In the genomic region with DNA sequence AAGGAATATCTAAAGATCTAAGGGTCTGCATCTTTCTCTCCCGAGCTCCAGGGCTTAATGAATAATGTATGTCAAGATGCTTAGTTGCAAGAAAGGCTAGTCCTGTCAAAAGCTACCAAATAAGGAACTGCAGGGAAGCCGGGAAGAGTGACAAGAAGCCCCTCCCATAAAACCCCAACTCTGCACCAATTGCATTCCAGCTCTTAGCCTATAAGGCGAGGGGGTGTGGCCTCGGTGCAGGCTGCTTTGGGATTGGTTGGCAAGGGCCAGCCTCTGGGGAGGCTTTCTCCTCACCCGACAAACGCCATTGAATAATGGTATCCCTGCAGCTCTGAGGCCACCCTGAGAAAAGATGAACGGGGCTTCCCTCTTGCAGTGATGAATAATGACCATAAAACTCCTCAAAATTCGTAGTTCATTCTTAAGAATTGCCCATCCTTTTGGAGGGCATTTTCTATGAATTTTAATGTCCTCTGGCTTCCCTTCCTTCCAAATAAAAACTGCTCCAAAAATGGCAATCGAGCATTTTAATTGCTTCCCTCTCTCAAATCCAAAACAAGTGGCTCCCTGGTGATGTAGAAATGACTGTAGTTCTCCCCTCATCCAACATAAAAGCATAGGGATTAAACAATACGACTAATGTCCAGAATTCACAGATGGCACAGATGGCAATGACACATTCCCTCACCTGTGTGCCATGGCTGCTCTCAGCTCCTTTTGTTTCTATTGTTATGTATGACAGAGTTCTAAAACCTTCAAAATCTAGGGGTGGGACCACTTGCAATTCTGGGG, we compare ENCODE assay signal across 1 cellular context.
TF ChIP-seq lines count a peak whose summit lies in the region.

No MANE protein-coding gene starts in this region.

TF ChIP-seq in GM23338, 12 proteins besides CTCF, POLR2A, EP300 and RAD21 (continued from another document):
- no peak for TF ChIP-seq ZNF462 (CRISPR knock-in tag; IDR thresholded peaks at IDR 0.05)
- TF ChIP-seq, protein P1, sequence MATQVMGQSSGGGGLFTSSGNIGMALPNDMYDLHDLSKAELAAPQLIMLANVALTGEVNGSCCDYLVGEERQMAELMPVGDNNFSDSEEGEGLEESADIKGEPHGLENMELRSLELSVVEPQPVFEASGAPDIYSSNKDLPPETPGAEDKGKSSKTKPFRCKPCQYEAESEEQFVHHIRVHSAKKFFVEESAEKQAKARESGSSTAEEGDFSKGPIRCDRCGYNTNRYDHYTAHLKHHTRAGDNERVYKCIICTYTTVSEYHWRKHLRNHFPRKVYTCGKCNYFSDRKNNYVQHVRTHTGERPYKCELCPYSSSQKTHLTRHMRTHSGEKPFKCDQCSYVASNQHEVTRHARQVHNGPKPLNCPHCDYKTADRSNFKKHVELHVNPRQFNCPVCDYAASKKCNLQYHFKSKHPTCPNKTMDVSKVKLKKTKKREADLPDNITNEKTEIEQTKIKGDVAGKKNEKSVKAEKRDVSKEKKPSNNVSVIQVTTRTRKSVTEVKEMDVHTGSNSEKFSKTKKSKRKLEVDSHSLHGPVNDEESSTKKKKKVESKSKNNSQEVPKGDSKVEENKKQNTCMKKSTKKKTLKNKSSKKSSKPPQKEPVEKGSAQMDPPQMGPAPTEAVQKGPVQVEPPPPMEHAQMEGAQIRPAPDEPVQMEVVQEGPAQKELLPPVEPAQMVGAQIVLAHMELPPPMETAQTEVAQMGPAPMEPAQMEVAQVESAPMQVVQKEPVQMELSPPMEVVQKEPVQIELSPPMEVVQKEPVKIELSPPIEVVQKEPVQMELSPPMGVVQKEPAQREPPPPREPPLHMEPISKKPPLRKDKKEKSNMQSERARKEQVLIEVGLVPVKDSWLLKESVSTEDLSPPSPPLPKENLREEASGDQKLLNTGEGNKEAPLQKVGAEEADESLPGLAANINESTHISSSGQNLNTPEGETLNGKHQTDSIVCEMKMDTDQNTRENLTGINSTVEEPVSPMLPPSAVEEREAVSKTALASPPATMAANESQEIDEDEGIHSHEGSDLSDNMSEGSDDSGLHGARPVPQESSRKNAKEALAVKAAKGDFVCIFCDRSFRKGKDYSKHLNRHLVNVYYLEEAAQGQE (IDR thresholded peaks at IDR 0.05; ENCODE audit: unreplicated experiment): no peak
- TF ChIP-seq, protein P2, sequence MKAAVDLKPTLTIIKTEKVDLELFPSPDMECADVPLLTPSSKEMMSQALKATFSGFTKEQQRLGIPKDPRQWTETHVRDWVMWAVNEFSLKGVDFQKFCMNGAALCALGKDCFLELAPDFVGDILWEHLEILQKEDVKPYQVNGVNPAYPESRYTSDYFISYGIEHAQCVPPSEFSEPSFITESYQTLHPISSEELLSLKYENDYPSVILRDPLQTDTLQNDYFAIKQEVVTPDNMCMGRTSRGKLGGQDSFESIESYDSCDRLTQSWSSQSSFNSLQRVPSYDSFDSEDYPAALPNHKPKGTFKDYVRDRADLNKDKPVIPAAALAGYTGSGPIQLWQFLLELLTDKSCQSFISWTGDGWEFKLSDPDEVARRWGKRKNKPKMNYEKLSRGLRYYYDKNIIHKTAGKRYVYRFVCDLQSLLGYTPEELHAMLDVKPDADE (IDR thresholded peaks at IDR 0.05): no peak
- no peak for TF ChIP-seq NANOG (IDR thresholded peaks at IDR 0.05; ENCODE audit: borderline replicate concordance)
- TF ChIP-seq JUNB (IDR thresholded peaks at IDR 0.05; ENCODE audit: unreplicated experiment): no peak
- no peak for TF ChIP-seq STAT1 (IDR thresholded peaks at IDR 0.05; ENCODE audit: unreplicated experiment)
- no peak for TF ChIP-seq EZH2phosphoT487 (IDR thresholded peaks at IDR 0.05; ENCODE audit: unreplicated experiment)
- TF ChIP-seq POLR2AphosphoS5 (IDR thresholded peaks at IDR 0.05; ENCODE audit: low read depth): no peak
- TF ChIP-seq EZH2 (IDR thresholded peaks at IDR 0.05; ENCODE audit: low read depth, unreplicated experiment): no peak
